28 cellular contexts compared by ENCODE assay signal in genomic region chr11:68667511-68668253, GRCh38. TPM values are rescaled to one million over a fixed set of nuclear protein-coding genes. Genes with fewer than 3 reads are reported as not detected.
"Had no signal": no experiment of that assay in that cellular context is flagged by ENCODE, and none has a peak within 500 bp of the region (broad histone marks: within the 10 kb centered on the region; RNA-seq: fewer than 3 reads in every experiment).

No MANE protein-coding gene starts in this region.

- H3K9me3 Mint-ChIP-seq: activated T-cell treated with anti-CD3 and anti-CD28 coated beads, Interleukin-2, amount 50 U/mL, for 72 hours; effector memory CD8-positive, alpha-beta T cell; natural killer cell treated with Interleukin-12 subunit alpha and Interleukin-12 subunit beta and Interleukin-15 and Interleukin-18, amount 100 ng/mL, for 72 hours had no signal

- H3K4me1 ChIP-seq: colonic mucosa, gastrocnemius medialis, lower lobe of right lung, vagina had no signal

- H3K36me3 ChIP-seq: colonic mucosa, gastrocnemius medialis, lower lobe of right lung, thoracic aorta, vagina had no signal

- FAIRE-seq: bronchial epithelial cell had no signal

- H3K27ac Mint-ChIP-seq: activated naive CD8-positive, alpha-beta T cell; activated T-cell treated with anti-CD3 and anti-CD28 coated beads, Interleukin-2, amount 50 U/mL, for 72 hours; natural killer cell treated with Interleukin-12 subunit alpha and Interleukin-12 subunit beta and Interleukin-15 and Interleukin-18, amount 100 ng/mL, for 72 hours; progenitor cell of endocrine pancreas had no signal

- H3K4me3 Mint-ChIP-seq: activated naive CD8-positive, alpha-beta T cell; activated T-cell treated with anti-CD3 and anti-CD28 coated beads, Interleukin-2, amount 50 U/mL, for 72 hours; effector memory CD8-positive, alpha-beta T cell; natural killer cell treated with Interleukin-12 subunit alpha and Interleukin-12 subunit beta and Interleukin-15 and Interleukin-18, amount 100 ng/mL, for 72 hours had no signal

- H3K27ac ChIP-seq: colonic mucosa, gastrocnemius medialis, lower lobe of right lung, thoracic aorta, vagina, VCaP had no signal

- H3K9me3 ChIP-seq: colonic mucosa, gastrocnemius medialis, lower lobe of right lung, thoracic aorta, vagina had no signal

- ATAC-seq: activated T-cell treated with anti-CD3 and anti-CD28 coated beads, Interleukin-2, amount 50 U/mL, for 72 hours; effector memory CD8-positive, alpha-beta T cell; gastrocnemius medialis; lower lobe of right lung; stimulated activated naive CD8-positive, alpha-beta T cell treated with anti-CD3 and anti-CD28 coated beads, Interleukin-15, Interleukin-2, amounts not matched to agents 100 U/mL and 50 U/mL, for 24 hours had no signal

- H3K27me3 ChIP-seq: colonic mucosa, vagina had no signal

- H3K4me3 ChIP-seq: colonic mucosa, gastrocnemius medialis, lower lobe of right lung, smooth muscle cell, thoracic aorta, vagina had no signal

- H3K27me3 Mint-ChIP-seq: activated naive CD8-positive, alpha-beta T cell had no signal

- H3K36me3 Mint-ChIP-seq: activated naive CD8-positive, alpha-beta T cell; natural killer cell treated with Interleukin-12 subunit alpha and Interleukin-12 subunit beta and Interleukin-15 and Interleukin-18, amount 100 ng/mL, for 72 hours had no signal

- DNase-seq: activated CD4-positive, alpha-beta T cell treated with anti-CD3 and anti-CD28 coated beads for 4 hours; activated CD4-positive, alpha-beta T cell treated with anti-CD3 and anti-CD28 coated beads, Interleukin-2, amount 50 U/mL, for 4 hours; activated naive CD4-positive, alpha-beta T cell treated with Interleukin-2 at 50 U/mL for 16 hours; activated T-cell treated with anti-CD3 and anti-CD28 coated beads for 4 hours; activated T-cell treated with anti-CD3 and anti-CD28 coated beads, Interleukin-2, amount 50 U/mL, for 72 hours; colonic mucosa; effector memory CD8-positive, alpha-beta T cell; erythroblast; gastrocnemius medialis; head of caudate nucleus; hippocampal formation; lower lobe of right lung; mesenchymal stem cell; stimulated activated CD4-positive, alpha-beta T cell treated with anti-CD3 and anti-CD28 coated beads, Interleukin-15, amount 100 ng/mL, for 24 hours; stimulated activated naive CD8-positive, alpha-beta T cell treated with anti-CD3 and anti-CD28 coated beads, Interleukin-15, Interleukin-2, amounts not matched to agents 100 U/mL and 50 U/mL, for 24 hours; trophoblast cell had no signal

RNA-seq across cellular contexts. Expression of gene GAL, which starts 16.7 kb away (rescaled TPM):
- total RNA-seq: gastrocnemius medialis, lower lobe of right lung, mononuclear cell, myocyte, osteocyte, renal cortical epithelial cell, thoracic aorta had no signal
